26 cellular contexts compared by ENCODE assay signal in genomic region chr13:20877902-20878301, GRCh38.
"Had no signal": no experiment of that assay in that cellular context is flagged by ENCODE, and none has a peak within 500 bp of the region (broad histone marks: within the 10 kb centered on the region; RNA-seq: fewer than 3 reads in every experiment).

No MANE protein-coding gene starts in this region.

- H3K27me3 ChIP-seq: gastrocnemius medialis, neutrophil, right lobe of liver, upper lobe of left lung had no signal

- H3K27ac Mint-ChIP-seq: activated naive CD4-positive, alpha-beta T cell treated with anti-CD3 and anti-CD28 coated beads, Interleukin-2, amount 10 ng/mL, durations not matched to agents 7 days and 5 days; activated T-helper 1 cell treated with anti-CD3 and anti-CD28 coated beads, Interleukin-12 subunit alpha, Interleukin-12 subunit beta, Interleukin-2, Interleukin-4 antibody, amounts not matched to agents 30 ng/mL and 10 ng/mL and 1 ng/mL, durations not matched to agents 14 hours and 24 hours and 36 hours; dendritic cell treated with granulocyte-macrophage colony-stimulating factor and Interleukin-4, amounts not matched to agents 40 ng/mL and 50 ng/mL, for 4 days; nephron progenitor cell; stimulated activated naive CD8-positive, alpha-beta T cell treated with anti-CD3 and anti-CD28 coated beads, Interleukin-15, Interleukin-2, amounts not matched to agents 100 ng/mL and 50 ng/mL, for 24 hours; T-helper 1 cell treated with Interleukin-12 subunit alpha and Interleukin-12 subunit beta and Interleukin-4 antibody, amounts not matched to agents 30 μg/mL and 1 μg/mL, for 36 hours had no signal

- H3K27ac ChIP-seq: neutrophil, right lobe of liver, thoracic aorta, upper lobe of left lung, WERI-Rb-1 had no signal

- ATAC-seq: activated CD4-positive, CD25-positive, alpha-beta regulatory T cell treated with anti-CD3 and anti-CD28 coated beads, Interleukin-2, amount 50 U/mL, for 24 hours; gastrocnemius medialis; left ventricle myocardium superior; right lobe of liver had no signal

- H3K4me3 Mint-ChIP-seq: activated naive CD4-positive, alpha-beta T cell treated with anti-CD3 and anti-CD28 coated beads, Interleukin-2, amount 10 ng/mL, durations not matched to agents 7 days and 5 days; activated T-helper 1 cell treated with anti-CD3 and anti-CD28 coated beads, Interleukin-12 subunit alpha, Interleukin-12 subunit beta, Interleukin-2, Interleukin-4 antibody, amounts not matched to agents 30 ng/mL and 10 ng/mL and 1 ng/mL, durations not matched to agents 14 hours and 24 hours and 36 hours; dendritic cell treated with granulocyte-macrophage colony-stimulating factor and Interleukin-4, amounts not matched to agents 40 ng/mL and 50 ng/mL, for 4 days; naive B cell; nephron progenitor cell; stimulated activated naive CD8-positive, alpha-beta T cell treated with anti-CD3 and anti-CD28 coated beads, Interleukin-15, Interleukin-2, amounts not matched to agents 100 ng/mL and 50 ng/mL, for 24 hours; T-helper 1 cell treated with Interleukin-12 subunit alpha and Interleukin-12 subunit beta and Interleukin-4 antibody, amounts not matched to agents 30 μg/mL and 1 μg/mL, for 36 hours had no signal

- H3K36me3 ChIP-seq: gastrocnemius medialis, neutrophil, right lobe of liver, thoracic aorta, upper lobe of left lung, WERI-Rb-1 had no signal

- H3K4me1 ChIP-seq: right lobe of liver had no signal

- DNase-seq: activated CD4-positive, alpha-beta T cell treated with anti-CD3 and anti-CD28 coated beads for 48 hours; activated CD4-positive, alpha-beta T cell treated with anti-CD3 and anti-CD28 coated beads, Interleukin-2, amount 50 U/mL, for 48 hours; activated CD8-positive, alpha-beta memory T cell treated with anti-CD3 and anti-CD28 coated beads, Interleukin-2, amount 50 U/mL, for 4 hours; activated gamma-delta T cell; activated naive CD4-positive, alpha-beta T cell treated with anti-CD3 and anti-CD28 coated beads, Interleukin-2, amount 10 ng/mL, durations not matched to agents 7 days and 5 days; activated T-cell treated with anti-CD3 and anti-CD28 coated beads, Interleukin-2, amount 50 U/mL, for 1 hour; amniotic stem cell; central memory CD4-positive, alpha-beta T cell; effector CD4-positive, alpha-beta T cell; gastrocnemius medialis; glutamatergic neuron; left ventricle myocardium superior; naive B cell; nephron progenitor cell; right lobe of liver; stimulated activated CD4-positive, alpha-beta T cell treated with anti-CD3 and anti-CD28 coated beads, Interleukin-2, amount 100 ng/mL, for 48 hours; T-helper 9 cell; WERI-Rb-1 had no signal

- H3K9me3 ChIP-seq: gastrocnemius medialis, neutrophil, right lobe of liver, thoracic aorta, upper lobe of left lung had no signal

- H3K4me3 ChIP-seq: gastrocnemius medialis, right lobe of liver, thoracic aorta, upper lobe of left lung had no signal

- H3K27me3 Mint-ChIP-seq: activated naive CD4-positive, alpha-beta T cell treated with anti-CD3 and anti-CD28 coated beads, Interleukin-2, amount 10 ng/mL, durations not matched to agents 7 days and 5 days; dendritic cell treated with granulocyte-macrophage colony-stimulating factor and Interleukin-4, amounts not matched to agents 40 ng/mL and 50 ng/mL, for 4 days; naive B cell; stimulated activated naive CD8-positive, alpha-beta T cell treated with anti-CD3 and anti-CD28 coated beads, Interleukin-15, Interleukin-2, amounts not matched to agents 100 ng/mL and 50 ng/mL, for 24 hours had no signal
